Comparison of ENCODE assay signal across 20 cellular contexts in the genomic region with DNA sequence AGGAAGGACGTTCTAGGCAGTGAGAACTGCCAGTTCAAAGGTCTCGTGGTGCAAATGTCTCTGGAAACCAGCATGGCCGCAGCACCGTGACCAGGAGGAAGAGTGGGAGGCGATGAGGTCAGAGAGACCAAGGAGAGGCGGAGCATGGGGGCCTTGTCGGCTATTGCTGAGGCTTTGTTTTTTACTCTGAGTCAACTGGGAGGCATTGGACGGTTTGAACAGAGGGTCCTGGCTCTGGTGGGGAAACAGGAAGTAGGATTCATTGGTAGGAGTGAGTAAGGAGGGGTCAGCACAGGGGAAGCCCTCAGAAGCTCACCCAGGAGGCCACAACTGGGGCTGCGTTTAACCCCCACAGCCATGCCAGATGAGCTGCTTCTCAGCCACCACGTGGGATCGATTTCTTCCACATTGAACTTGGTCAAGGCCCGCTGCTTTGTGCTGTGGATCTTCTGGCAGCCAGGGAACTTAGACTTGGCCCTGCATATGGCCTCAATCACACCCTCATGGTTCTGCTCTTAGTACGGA. TPM values are rescaled to one million over a fixed set of nuclear protein-coding genes. Genes with fewer than 3 reads are reported as not detected.
A peak's percentile ranks its signal among the peaks of the same experiment; 100 is the strongest.
DNase-seq lines count a peak whose midpoint lies in the region; ATAC-seq and TF ChIP-seq lines count a peak whose summit lies in the region.
"Had no signal": no experiment of that assay in that cellular context is flagged by ENCODE, and none has a peak within 500 bp of the region (broad histone marks: within the 10 kb centered on the region; RNA-seq: fewer than 3 reads in every experiment).

No MANE protein-coding gene starts in this region.

- H3K4me1 Mint-ChIP-seq in dendritic cell treated with granulocyte-macrophage colony-stimulating factor and Interleukin-4, amounts not matched to agents 40 ng/mL and 50 ng/mL, for 4 days (ENCODE audit: low read depth) = peaks cover 9% of the 10 kb centered on the region
- H3K4me1 Mint-ChIP-seq in mesothelial cell of epicardium = peaks cover 6% of the 10 kb centered on the region
- H3K4me1 Mint-ChIP-seq: activated naive CD8-positive, alpha-beta T cell treated with anti-CD3 and anti-CD28 coated beads, Interleukin-2, amount 10 ng/mL, durations not matched to agents 7 days and 5 days had no signal

- no peaks in the 10 kb centered on the region for H3K27me3 Mint-ChIP-seq in dendritic cell treated with granulocyte-macrophage colony-stimulating factor and Interleukin-4, amounts not matched to agents 40 ng/mL and 50 ng/mL, for 4 days
- H3K27me3 Mint-ChIP-seq in mesothelial cell of epicardium (ENCODE audit: low read depth) = no peaks in the 10 kb centered on the region
- H3K27me3 Mint-ChIP-seq: activated naive CD8-positive, alpha-beta T cell treated with anti-CD3 and anti-CD28 coated beads, Interleukin-2, amount 10 ng/mL, durations not matched to agents 7 days and 5 days had no signal

- no peak for TF ChIP-seq POLR2A in body of pancreas (IDR thresholded peaks at IDR 0.05)

- 77 to 82% methylated on average over 13 of the region's 13 CpGs for WGBS in body of pancreas, 2 donors

- intact Hi-C loops in dendritic cell treated with granulocyte-macrophage colony-stimulating factor and Interleukin-4, amounts not matched to agents 40 ng/mL and 50 ng/mL, for 4 days (cut with micrococcal nuclease) = no loop called here
- intact Hi-C loops in body of pancreas (cut with DNase I) = no loop called here

- no peaks in the 10 kb centered on the region for H3K9me3 Mint-ChIP-seq in dendritic cell treated with granulocyte-macrophage colony-stimulating factor and Interleukin-4, amounts not matched to agents 40 ng/mL and 50 ng/mL, for 4 days
- H3K9me3 Mint-ChIP-seq in mesothelial cell of epicardium = no peaks in the 10 kb centered on the region
- H3K9me3 Mint-ChIP-seq: activated naive CD8-positive, alpha-beta T cell treated with anti-CD3 and anti-CD28 coated beads, Interleukin-2, amount 10 ng/mL, durations not matched to agents 7 days and 5 days; activated T-helper 1 cell treated with anti-CD3 and anti-CD28 coated beads, Interleukin-12 subunit alpha, Interleukin-12 subunit beta, Interleukin-2, Interleukin-4 antibody, amounts not matched to agents 30 ng/mL and 10 ng/mL and 1 ng/mL, durations not matched to agents 14 hours and 24 hours and 36 hours; CD8-positive, alpha-beta T cell had no signal

- H3K4me3 Mint-ChIP-seq in dendritic cell treated with granulocyte-macrophage colony-stimulating factor and Interleukin-4, amounts not matched to agents 40 ng/mL and 50 ng/mL, for 4 days = no peak overlapping the region
- no peak overlapping the region for H3K4me3 Mint-ChIP-seq in mesothelial cell of epicardium
- H3K4me3 Mint-ChIP-seq: activated naive CD8-positive, alpha-beta T cell treated with anti-CD3 and anti-CD28 coated beads, Interleukin-2, amount 10 ng/mL, durations not matched to agents 7 days and 5 days; activated T-helper 1 cell treated with anti-CD3 and anti-CD28 coated beads, Interleukin-12 subunit alpha, Interleukin-12 subunit beta, Interleukin-2, Interleukin-4 antibody, amounts not matched to agents 30 ng/mL and 10 ng/mL and 1 ng/mL, durations not matched to agents 14 hours and 24 hours and 36 hours; CD8-positive, alpha-beta T cell had no signal

- DNase-seq in Daoy (ENCODE audit: low read depth) (peak; percentile 56), HFF-Myc (ENCODE audit: extremely low read depth, low read depth) (peak; percentile 17), mesothelial cell of epicardium (ENCODE audit: low spot score in 2 of 2, unreplicated experiment in 2 of 2) (no peak), NCI-H774 (lab: John Stamatoyannopoulos, UW) (no peak), body of pancreas (no peak)
- DNase-seq: activated CD4-positive, alpha-beta T cell treated with anti-CD3 and anti-CD28 coated beads for 1 hour; activated naive CD8-positive, alpha-beta T cell treated with anti-CD3 and anti-CD28 coated beads, Interleukin-2, amount 10 ng/mL, durations not matched to agents 7 days and 5 days; CD8-positive, alpha-beta T cell; DND-41; mucosa of descending colon; NCI-H1417 treated with DMSO at 0.1 percent for 48 hours; NCI-H2171; Peyer's patch had no signal

- H3K27ac Mint-ChIP-seq in dendritic cell treated with granulocyte-macrophage colony-stimulating factor and Interleukin-4, amounts not matched to agents 40 ng/mL and 50 ng/mL, for 4 days = peak overlapping the region; percentile 23
- H3K27ac Mint-ChIP-seq in mesothelial cell of epicardium = peak overlapping the region; percentile 76
- H3K27ac Mint-ChIP-seq: activated naive CD8-positive, alpha-beta T cell treated with anti-CD3 and anti-CD28 coated beads, Interleukin-2, amount 10 ng/mL, durations not matched to agents 7 days and 5 days; activated T-helper 1 cell treated with anti-CD3 and anti-CD28 coated beads, Interleukin-12 subunit alpha, Interleukin-12 subunit beta, Interleukin-2, Interleukin-4 antibody, amounts not matched to agents 30 ng/mL and 10 ng/mL and 1 ng/mL, durations not matched to agents 14 hours and 24 hours and 36 hours; CD8-positive, alpha-beta T cell had no signal

- no peaks in the 10 kb centered on the region for H3K9me3 ChIP-seq in body of pancreas
- H3K9me3 ChIP-seq: mucosa of descending colon, Peyer's patch had no signal

- no peaks in the 10 kb centered on the region for H3K4me1 ChIP-seq in body of pancreas
- H3K4me1 ChIP-seq: Peyer's patch had no signal

- TF ChIP-seq CTCF in HFF-Myc (IDR thresholded peaks at IDR 0.05; ENCODE audit: low read depth, low read length, missing control alignments) (no peak), mesothelial cell of epicardium (IDR thresholded peaks at IDR 0.05; ENCODE audit: unreplicated experiment) (no peak), body of pancreas (IDR thresholded peaks at IDR 0.05) (no peak)

- no peaks in the 10 kb centered on the region for H3K36me3 Mint-ChIP-seq in dendritic cell treated with granulocyte-macrophage colony-stimulating factor and Interleukin-4, amounts not matched to agents 40 ng/mL and 50 ng/mL, for 4 days (ENCODE audit: low read depth)
- peaks cover 3% of the 10 kb centered on the region for H3K36me3 Mint-ChIP-seq in mesothelial cell of epicardium
- H3K36me3 Mint-ChIP-seq: activated naive CD8-positive, alpha-beta T cell treated with anti-CD3 and anti-CD28 coated beads, Interleukin-2, amount 10 ng/mL, durations not matched to agents 7 days and 5 days; CD8-positive, alpha-beta T cell had no signal

- no peak overlapping the region for H3K4me3 ChIP-seq in HFF-Myc (replicated peaks; ENCODE audit: low read depth, low read length)
- no peak overlapping the region for H3K4me3 ChIP-seq in body of pancreas
- H3K4me3 ChIP-seq: mucosa of descending colon, Peyer's patch, SK-N-MC had no signal

- no peak overlapping the region for H3K27ac ChIP-seq in body of pancreas
- H3K27ac ChIP-seq: Peyer's patch, SK-N-MC had no signal

- no peaks in the 10 kb centered on the region for H3K36me3 ChIP-seq in body of pancreas (replicated peaks in 1 of 2; ENCODE audit: insufficient read depth in 1 of 2, low read depth in 2 of 2)
- H3K36me3 ChIP-seq: Peyer's patch had no signal

- ATAC-seq in GM21381 (IDR thresholded peaks at IDR 0.05; ENCODE audit: unreplicated experiment) = no peak
- ATAC-seq in body of pancreas = no peak
- ATAC-seq in GM21786 (IDR thresholded peaks at IDR 0.05; ENCODE audit: unreplicated experiment) = no peak
- ATAC-seq: CD8-positive, alpha-beta T cell; esophagus mucosa; left lobe of liver; mucosa of descending colon had no signal

- no peaks in the 10 kb centered on the region for H3K27me3 ChIP-seq in body of pancreas
- H3K27me3 ChIP-seq: Peyer's patch had no signal

RNA-seq across cellular contexts. Expression of gene SH2B2, which starts 22.2 kb away (rescaled TPM):
- total RNA-seq in Daoy (2014; rRNA removed; shearing (Covaris generic)) = 2.2 and 5.3 TPM in 2 replicates
- total RNA-seq in mesothelial cell of epicardium = 7.9 to 8.2 TPM (median 8.2 TPM) in 3 replicates
- 1 to 10 TPM; 1.0 to 6.3 TPM for total RNA-seq in body of pancreas

Comparison
In these comparisons a context has a peak if more than half of its experiments do, and no peak if none do; other contexts are left out.
1. DNase-seq: peak in Daoy (single experiment) and HFF-Myc (single experiment); none in mesothelial cell of epicardium (0 of 2), NCI-H774 (single experiment) and body of pancreas (0 of 4).